1 cellular context compared by ENCODE assay signal in genomic region chr9:108442604-108443277, GRCh38.
TF ChIP-seq lines count a peak whose summit lies in the region.

No MANE protein-coding gene starts in this region.

TF ChIP-seq in IMR-90, 13 proteins besides CTCF, POLR2A, EP300 and RAD21 (continued from another document):
- no peak for TF ChIP-seq ELK1 (IDR thresholded peaks at IDR 0.05; ENCODE audit: borderline replicate concordance, low read depth, low read length)
- no peak for TF ChIP-seq MAZ (IDR thresholded peaks at IDR 0.05; ENCODE audit: borderline replicate concordance, low read depth, low read length)
- no peak for TF ChIP-seq CEBPB (IDR thresholded peaks at IDR 0.05; ENCODE audit: low read depth, low read length)
- no peak for TF ChIP-seq USF2 (IDR thresholded peaks at IDR 0.05; ENCODE audit: low read depth, low read length)
- TF ChIP-seq NFE2L2 (IDR thresholded peaks at IDR 0.05; ENCODE audit: low read depth, low read length): no peak
- TF ChIP-seq SMC3 (IDR thresholded peaks at IDR 0.05; ENCODE audit: low read depth, low read length): no peak
